9 cellular contexts compared by ENCODE assay signal in genomic region chr1:56709269-56709880, GRCh38.
DNase-seq lines count a peak whose midpoint lies in the region; ATAC-seq, FAIRE-seq and TF ChIP-seq lines count a peak whose summit lies in the region.
"Had no signal": no experiment of that assay in that cellular context is flagged by ENCODE, and none has a peak within 500 bp of the region (broad histone marks: within the 10 kb centered on the region; RNA-seq: fewer than 3 reads in every experiment).

No MANE protein-coding gene starts in this region.

- H3K4me3 ChIP-seq in fibroblast of pulmonary artery (replicated peaks; ENCODE audit: low read depth, low read length) (no peak overlapping the region), pancreas (no peak overlapping the region)
- H3K4me3 ChIP-seq: skin epidermis had no signal

- H3K27ac ChIP-seq in pancreas: no peak overlapping the region
- H3K27ac ChIP-seq: skin epidermis had no signal

- intact Hi-C loops in Calu3 (cut with micrococcal nuclease; ENCODE audit: unreplicated experiment): loop anchor here (1.0 to 10.0 kb wide), 5 partner anchors 63 to 1231 kb away; no protein-coding TSS in a partner anchor
- intact Hi-C loops in pancreas (cut with DNase I): loop anchor here in 1 of 3 donors (10.0 kb wide), 1 partner anchor 1425 kb away; no protein-coding TSS in a partner anchor

- no peak overlapping the region for H3K27ac Mint-ChIP-seq in Calu3 (ENCODE audit: unreplicated experiment)

- H3K4me1 Mint-ChIP-seq in Calu3 (ENCODE audit: low read depth, unreplicated experiment): no peaks in the 10 kb centered on the region

- no peaks in the 10 kb centered on the region for H3K27me3 Mint-ChIP-seq in Calu3 (ENCODE audit: unreplicated experiment)

- H3K9me3 Mint-ChIP-seq in Calu3 (ENCODE audit: low read depth, unreplicated experiment): no peaks in the 10 kb centered on the region

- peaks cover 0 to 9% (median 0%) of the 10 kb centered on the region in 3 donors for H3K36me3 ChIP-seq in pancreas

- no peaks in the 10 kb centered on the region for H3K4me1 ChIP-seq in pancreas

- WGBS in pancreas, 2 donors: 7% methylated on average over 2 of the region's 2 CpGs

- H3K4me3 Mint-ChIP-seq in Calu3 (ENCODE audit: low read depth, unreplicated experiment): no peak overlapping the region

- BruUV-seq in Calu3 (replicated peaks; lab: Mats Ljungman, UMichigan): no TSS peak

- H3K27me3 ChIP-seq in pancreas: no peaks in the 10 kb centered on the region

- CTCF ChIA-PET in Calu3 (lab: Charles Lee): interaction anchor here (1.0 kb wide), 1 partner anchor 94 kb away, joined by 3 read pairs; no protein-coding TSS in a partner anchor

- peak; percentile 92 for FAIRE-seq in pancreas (lab: Jason Lieb, UNC)

- H3K9me3 ChIP-seq in pancreas: no peaks in the 10 kb centered on the region

- H3K36me3 Mint-ChIP-seq in Calu3 (ENCODE audit: insufficient read depth, unreplicated experiment): no peaks in the 10 kb centered on the region

- ATAC-seq in GM21367 (IDR thresholded peaks at IDR 0.05; ENCODE audit: unreplicated experiment): peak; percentile 53
- ATAC-seq in pancreas: peak; percentile 68 to 88 (median 84)

- TF ChIP-seq CTCF in Calu3 (IDR thresholded peaks at IDR 0.05; ENCODE audit: unreplicated experiment) (peak; percentile 47), fibroblast of pulmonary artery (IDR thresholded peaks at IDR 0.05; ENCODE audit: low read length, missing control alignments) (peak; percentile 48), pancreas (IDR thresholded peaks at IDR 0.05) (peak; percentile 16 to 53 (median 32))

- DNase-seq in Calu3 (peak; percentile 22), MV-4-11 (lab: John Stamatoyannopoulos, UW) (peak; percentile 23), SK-N-DZ (ENCODE audit: low spot score) (peak; percentile 42), fibroblast of pulmonary artery (ENCODE audit: low read depth) (peak; percentile 72), pancreas (no peak), activated gamma-delta T cell treated with Interleukin-2 at 50 U/mL for 16 hours (no peak)
- no peak for DNase-seq in stimulated activated CD4-positive, alpha-beta T cell treated with anti-CD3 and anti-CD28 coated beads, Interleukin-4, amount 100 ng/mL, for 4 hours

Comparison
In these comparisons a context has a peak if more than half of its experiments do, and no peak if none do; other contexts are left out.
1. DNase-seq: peak in Calu3 (single experiment), MV-4-11 (single experiment), SK-N-DZ (single experiment) and fibroblast of pulmonary artery (single experiment); none in pancreas (0 of 6), stimulated activated CD4-positive, alpha-beta T cell treated with anti-CD3 and anti-CD28 coated beads, Interleukin-4, amount 100 ng/mL, for 4 hours (0 of 2) and activated gamma-delta T cell treated with Interleukin-2 at 50 U/mL for 16 hours (single experiment).
2. Peak in every context shown above with its lines, with median percentiles within 50 percentile points of each other: CTCF ChIP-seq.